8 cellular contexts compared by ENCODE assay signal in the genomic region with DNA sequence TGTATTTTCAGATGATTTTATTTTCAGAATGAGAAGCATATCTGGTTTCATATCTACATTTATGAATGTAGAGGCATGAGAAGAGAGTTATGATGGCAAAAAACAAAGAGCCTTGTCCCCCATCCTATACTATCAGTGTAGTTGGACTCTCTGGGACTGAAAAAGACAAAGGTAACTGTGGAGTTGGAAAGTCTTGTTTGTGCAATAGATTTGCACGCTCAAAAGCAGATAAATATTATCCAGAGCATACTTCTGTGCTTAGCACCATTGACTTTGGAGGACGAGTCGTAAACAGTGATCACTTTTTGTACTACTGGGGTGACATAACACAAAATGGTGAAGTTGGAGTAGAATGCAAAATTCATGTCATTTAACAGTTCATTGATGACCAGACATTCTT.
DNase-seq lines count a peak whose midpoint lies in the region; ATAC-seq and TF ChIP-seq lines count a peak whose summit lies in the region.
"Had no signal": no experiment of that assay in that cellular context is flagged by ENCODE, and none has a peak within 500 bp of the region (broad histone marks: within the 10 kb centered on the region; RNA-seq: fewer than 3 reads in every experiment).

No MANE protein-coding gene starts in this region.

- H3K4me1 ChIP-seq in PC-3 (ENCODE audit: insufficient read depth, low read length) (peaks cover 9% of the 10 kb centered on the region), duodenal mucosa (ENCODE audit: control insufficient read depth in 1 of 2, insufficient read depth in 2 of 2, low read length in 2 of 2) (peaks cover 6 to 7% of the 10 kb centered on the region in 2 donors), mesodermal cell (ENCODE audit: control insufficient read depth, insufficient read depth, low read length, poor library complexity, severe bottlenecking) (no peaks in the 10 kb centered on the region), tibial artery (peaks cover 0 to 12% (median 2%) of the 10 kb centered on the region in 4 donors)

- POLR2A ChIA-PET in PC-3 (lab: Charles Lee; ENCODE audit: unreplicated experiment): no interaction called here

- TSS peak; percentile 75 for BruUV-seq in PC-3 (replicated peaks; lab: Mats Ljungman, UMichigan)

- H3K4me3 ChIP-seq in PC-3 (ENCODE audit: low read length) (peak overlapping the region; percentile 62), duodenal mucosa (ENCODE audit: low read depth in 1 of 2, low read length in 2 of 2) (peak overlapping the region; percentile 59 to 65), mesodermal cell (ENCODE audit: extremely low read depth, insufficient read depth, low read length, poor library complexity, severe bottlenecking) (peak overlapping the region; percentile 27), tibial artery (peak overlapping the region; percentile 52 to 54)

- WGBS in mesodermal cell (ENCODE audit: insufficient coverage in 2 of 2), 2 experiments: 100% methylated on average over 1 to 3 of the region's 3 CpGs

- TF ChIP-seq CTCF in PC-3 (conservative IDR thresholded peaks at IDR 0.05; ENCODE audit: low read depth, low read length): no peak
- TF ChIP-seq CTCF in tibial artery (IDR thresholded peaks at IDR 0.05): no peak

- no peaks in the 10 kb centered on the region for H3K27me3 ChIP-seq in PC-3 (ENCODE audit: low read length)
- H3K27me3 ChIP-seq in duodenal mucosa (ENCODE audit: control insufficient read depth in 1 of 2, insufficient read depth in 2 of 2, low read length in 2 of 2): no peaks in the 10 kb centered on the region
- no peaks in the 10 kb centered on the region for H3K27me3 ChIP-seq in tibial artery

- DNase-seq in PC-3: no peak
- DNase-seq in tibial artery: no peak
- DNase-seq in A172 (ENCODE audit: low spot score): no peak
- DNase-seq in SIG-M5 (lab: John Stamatoyannopoulos, UW): no peak
- no peak for DNase-seq in NCI-H1694 (lab: John Stamatoyannopoulos, UW)
- DNase-seq: activated B cell treated with CpG ODN at 0.5 μM for 24 hours had no signal

- peak overlapping the region; percentile 71 for H3K4me2 ChIP-seq in PC-3 (ENCODE audit: low read length)

- H3K27ac ChIP-seq in PC-3 (ENCODE audit: low read length): no peak overlapping the region
- no peak overlapping the region for H3K27ac ChIP-seq in duodenal mucosa (ENCODE audit: low read depth, low read length)
- H3K27ac ChIP-seq in mesodermal cell (ENCODE audit: low read depth, low read length, severe bottlenecking): no peak overlapping the region
- peak overlapping the region; percentile 63 to 66 for H3K27ac ChIP-seq in tibial artery

- CTCF ChIA-PET in PC-3 (lab: Charles Lee): no interaction called here

- no peaks in the 10 kb centered on the region for H3K79me2 ChIP-seq in PC-3 (ENCODE audit: low read length)

- peak overlapping the region; percentile 68 for H2AFZ ChIP-seq in PC-3 (ENCODE audit: low read length)

- peak; percentile 12 for ATAC-seq in PC-3

- H3K9me3 ChIP-seq in PC-3 (ENCODE audit: low read length): no peaks in the 10 kb centered on the region
- H3K9me3 ChIP-seq in duodenal mucosa (ENCODE audit: control insufficient read depth in 1 of 2, low read length in 2 of 2): no peaks in the 10 kb centered on the region
- peaks cover 9% of the 10 kb centered on the region for H3K9me3 ChIP-seq in mesodermal cell (ENCODE audit: control insufficient read depth, low read length)
- H3K9me3 ChIP-seq in tibial artery: no peaks in the 10 kb centered on the region

- H3K36me3 ChIP-seq in PC-3 (ENCODE audit: low read depth, low read length): no peaks in the 10 kb centered on the region
- no peaks in the 10 kb centered on the region for H3K36me3 ChIP-seq in duodenal mucosa (ENCODE audit: control insufficient read depth in 1 of 2, insufficient read depth in 2 of 2, low read length in 2 of 2)
- H3K36me3 ChIP-seq in mesodermal cell (ENCODE audit: control insufficient read depth, insufficient read depth, low read length): no peaks in the 10 kb centered on the region
- no peaks in the 10 kb centered on the region for H3K36me3 ChIP-seq in tibial artery

- H3K9ac ChIP-seq in PC-3 (ENCODE audit: low read length): peak overlapping the region; percentile 37
- H3K9ac ChIP-seq in duodenal mucosa (ENCODE audit: low read depth in 1 of 2, low read length in 2 of 2): peak overlapping the region in 1 of 2 donors; percentile 15

- intact Hi-C loops in PC-3 (cut with micrococcal nuclease) (no loop called here), tibial artery (cut with DNase I; ENCODE audit: low total_unique reads) (no loop called here)

- H3K9me2 ChIP-seq in PC-3 (replicated peaks; ENCODE audit: low read length): no peaks in the 10 kb centered on the region

- H3F3A ChIP-seq in PC-3 (ENCODE audit: low read length, unreplicated experiment): no peaks in the 10 kb centered on the region

- H4K20me1 ChIP-seq in PC-3 (ENCODE audit: low read length): no peaks in the 10 kb centered on the region

Comparison
In these comparisons a context has a peak if more than half of its experiments do, and no peak if none do; other contexts are left out.
1. H3K27ac ChIP-seq: peak in tibial artery (2 of 2); none in PC-3 (single experiment), duodenal mucosa (single experiment) and mesodermal cell (single experiment).
2. Peak in every context shown above with its lines, with median percentiles within 50 percentile points of each other: H3K4me3 ChIP-seq.